18 cellular contexts compared by ENCODE assay signal in genomic region chr17:19424934-19425868, GRCh38. TPM values are rescaled to one million over a fixed set of nuclear protein-coding genes. Genes with fewer than 3 reads are reported as not detected.
DNase-seq lines count a peak whose midpoint lies in the region; ATAC-seq and TF ChIP-seq lines count a peak whose summit lies in the region.
"Had no signal": no experiment of that assay in that cellular context is flagged by ENCODE, and none has a peak within 500 bp of the region (broad histone marks: within the 10 kb centered on the region; RNA-seq: fewer than 3 reads in every experiment).

No MANE protein-coding gene starts in this region.

- DNase-seq in breast epithelium (ENCODE audit: low spot score in 2 of 2) (no peak), mammary epithelial cell (no peak), fibroblast of lung (ENCODE audit: low read depth in 2 of 2) (peak in 1 of 2 donors; percentile 68), right lobe of liver (no peak), uterus (no peak), caudate nucleus (lab: John Stamatoyannopoulos, UW) (no peak), progenitor cell of endocrine pancreas (ENCODE audit: low spot score, unreplicated experiment) (no peak)
- DNase-seq in T-helper 2 cell treated with Interferon-gamma antibody and Interleukin-4, amounts not matched to agents 5 μg/mL and 100 μg/mL, for 36 hours (ENCODE audit: low spot score): no peak
- DNase-seq: activated naive CD4-positive, alpha-beta T cell treated with Interleukin-2 at 50 U/mL for 16 hours; body of pancreas; Kasumi-1; NCI-H1694 treated with DMSO at 0.1 percent for 48 hours; OCI-M1; posterior cingulate gyrus had no signal

- TF ChIP-seq CTCF in breast epithelium (IDR thresholded peaks at IDR 0.05) (no peak), mammary epithelial cell (conservative IDR thresholded peaks at IDR 0.05 in 1 of 2, IDR thresholded peaks at IDR 0.05 in 1 of 2; ENCODE audit: extremely low read depth in 1 of 2, insufficient read depth in 1 of 2, low read depth in 1 of 2, low read length in 2 of 2) (no peak), fibroblast of lung (conservative IDR thresholded peaks at IDR 0.05 in 1 of 2, IDR thresholded peaks at IDR 0.05 in 1 of 2; ENCODE audit: low read depth in 1 of 2, low read length in 2 of 2) (no peak), right lobe of liver (IDR thresholded peaks at IDR 0.05) (no peak), uterus (IDR thresholded peaks at IDR 0.05) (no peak), progenitor cell of endocrine pancreas (IDR thresholded peaks at IDR 0.05; ENCODE audit: unreplicated experiment) (no peak)

- no peaks in the 10 kb centered on the region for H3K27me3 ChIP-seq in breast epithelium
- peaks cover 2% of the 10 kb centered on the region for H3K27me3 ChIP-seq in mammary epithelial cell (ENCODE audit: insufficient read depth, low read length)
- no peaks in the 10 kb centered on the region for H3K27me3 ChIP-seq in fibroblast of lung (ENCODE audit: control insufficient read depth, insufficient read depth, low read length)
- no peaks in the 10 kb centered on the region for H3K27me3 ChIP-seq in right lobe of liver
- H3K27me3 ChIP-seq in uterus: no peaks in the 10 kb centered on the region
- H3K27me3 ChIP-seq: body of pancreas, suprapubic skin had no signal

- CTCF ChIA-PET in mammary epithelial cell (lab: Charles Lee; ENCODE audit: low non-redundant PET): no interaction called here

- H3K9ac ChIP-seq in mammary epithelial cell (ENCODE audit: insufficient read depth, low read length): no peak overlapping the region
- no peak overlapping the region for H3K9ac ChIP-seq in fibroblast of lung (ENCODE audit: insufficient read depth, low read length)

- no peak overlapping the region for H3K4me3 Mint-ChIP-seq in T-helper 2 cell treated with Interferon-gamma antibody and Interleukin-4, amounts not matched to agents 5 μg/mL and 100 μg/mL, for 36 hours
- no peak overlapping the region for H3K4me3 Mint-ChIP-seq in progenitor cell of endocrine pancreas (ENCODE audit: low read depth)

- ATAC-seq in right lobe of liver: peak; percentile 65 to 84 (median 75)
- ATAC-seq: body of pancreas, HCT116 had no signal

- H3K27me3 Mint-ChIP-seq in T-helper 2 cell treated with Interferon-gamma antibody and Interleukin-4, amounts not matched to agents 5 μg/mL and 100 μg/mL, for 36 hours (ENCODE audit: low read depth): peaks cover 3% of the 10 kb centered on the region
- H3K27me3 Mint-ChIP-seq in progenitor cell of endocrine pancreas: no peaks in the 10 kb centered on the region

- intact Hi-C loops in breast epithelium (cut with DNase I; ENCODE audit: low total_unique reads): loop anchor here (5.0 kb wide), 1 partner anchor 1288 kb away; no protein-coding TSS in a partner anchor
- intact Hi-C loops in mammary epithelial cell (cut with micrococcal nuclease): no loop called here
- intact Hi-C loops in right lobe of liver (cut with DNase I): no loop called here
- intact Hi-C loops in uterus (cut with DNase I; ENCODE audit: low total_unique reads): no loop called here

- H3K36me3 ChIP-seq in breast epithelium (no peaks in the 10 kb centered on the region), mammary epithelial cell (ENCODE audit: insufficient read depth, low read length) (no peaks in the 10 kb centered on the region), fibroblast of lung (ENCODE audit: control insufficient read depth, insufficient read depth, low read length) (no peaks in the 10 kb centered on the region), right lobe of liver (no peaks in the 10 kb centered on the region), uterus (no peaks in the 10 kb centered on the region)
- H3K36me3 ChIP-seq: suprapubic skin had no signal

- H3K79me2 ChIP-seq in mammary epithelial cell (ENCODE audit: insufficient read depth, low read length) (no peaks in the 10 kb centered on the region), fibroblast of lung (ENCODE audit: control insufficient read depth, insufficient read depth, low read length) (no peaks in the 10 kb centered on the region)

- H3K9me3 Mint-ChIP-seq in T-helper 2 cell treated with Interferon-gamma antibody and Interleukin-4, amounts not matched to agents 5 μg/mL and 100 μg/mL, for 36 hours: no peaks in the 10 kb centered on the region
- no peaks in the 10 kb centered on the region for H3K9me3 Mint-ChIP-seq in progenitor cell of endocrine pancreas (ENCODE audit: low read depth)

- dilution Hi-C loops in mammary epithelial cell (cut with HindIII; ENCODE audit: low sequenced_read_pairs): no loop called here

- BruUV-seq in mammary epithelial cell (replicated peaks; lab: Mats Ljungman, UMichigan): no TSS peak

- H3K4me2 ChIP-seq in mammary epithelial cell (ENCODE audit: insufficient read depth, low read depth, low read length) (no peak overlapping the region), fibroblast of lung (ENCODE audit: extremely low read depth, insufficient read depth, low read length) (peak overlapping the region; percentile 13)

- H3K4me3 ChIP-seq in breast epithelium (no peak overlapping the region), mammary epithelial cell (replicated peaks in 1 of 3; ENCODE audit: insufficient read depth in 1 of 3, low read depth in 2 of 3, low read length in 3 of 3) (no peak overlapping the region), fibroblast of lung (replicated peaks in 1 of 4; ENCODE audit: control extremely low read depth in 1 of 4, insufficient read depth in 1 of 4, low read depth in 3 of 4, low read length in 4 of 4) (no peak overlapping the region), right lobe of liver (no peak overlapping the region), uterus (no peak overlapping the region)
- H3K4me3 ChIP-seq: body of pancreas, suprapubic skin had no signal

- H3K27ac ChIP-seq in breast epithelium: peak overlapping the region; percentile 51 to 79
- H3K27ac ChIP-seq in mammary epithelial cell (ENCODE audit: insufficient read depth, low read depth, low read length): no peak overlapping the region
- H3K27ac ChIP-seq in fibroblast of lung (ENCODE audit: insufficient read depth, low read length): no peak overlapping the region
- no peak overlapping the region for H3K27ac ChIP-seq in right lobe of liver
- peak overlapping the region; percentile 78 to 82 for H3K27ac ChIP-seq in uterus
- H3K27ac ChIP-seq in caudate nucleus (ENCODE audit: low read depth, low read length): no peak overlapping the region
- H3K27ac ChIP-seq: body of pancreas, HL-60, suprapubic skin had no signal

- in situ Hi-C loops in mammary epithelial cell (cut with MboI; ENCODE audit: low sequenced_read_pairs in 2 of 2): no loop called here

- H2AFZ ChIP-seq in mammary epithelial cell (ENCODE audit: low read depth, low read length): no peak overlapping the region
- H2AFZ ChIP-seq in fibroblast of lung (ENCODE audit: low read length): no peak overlapping the region

- 92% methylated on average over 8 of the region's 8 CpGs for WGBS in mammary epithelial cell (ENCODE audit: low coverage, missing lambda C conversion rate)
- 36% methylated on average over 8 of the region's 8 CpGs for WGBS in right lobe of liver (ENCODE audit: insufficient coverage, low coverage, low lambda C conversion rate, missing lambda C conversion rate)

- no peaks in the 10 kb centered on the region for H3K36me3 Mint-ChIP-seq in T-helper 2 cell treated with Interferon-gamma antibody and Interleukin-4, amounts not matched to agents 5 μg/mL and 100 μg/mL, for 36 hours (ENCODE audit: low read depth)
- H3K36me3 Mint-ChIP-seq in progenitor cell of endocrine pancreas (ENCODE audit: insufficient read depth): no peaks in the 10 kb centered on the region

- no peak overlapping the region for H3K27ac Mint-ChIP-seq in T-helper 2 cell treated with Interferon-gamma antibody and Interleukin-4, amounts not matched to agents 5 μg/mL and 100 μg/mL, for 36 hours
- H3K27ac Mint-ChIP-seq in progenitor cell of endocrine pancreas: no peak overlapping the region

- H3K9me3 ChIP-seq in breast epithelium (no peaks in the 10 kb centered on the region), mammary epithelial cell (replicated peaks; ENCODE audit: insufficient read depth, low read length) (no peaks in the 10 kb centered on the region), fibroblast of lung (ENCODE audit: control insufficient read depth, insufficient read depth, low read depth, low read length) (no peaks in the 10 kb centered on the region), right lobe of liver (no peaks in the 10 kb centered on the region), uterus (no peaks in the 10 kb centered on the region)
- H3K9me3 ChIP-seq: body of pancreas, suprapubic skin had no signal

- no peaks in the 10 kb centered on the region for H3K4me1 Mint-ChIP-seq in T-helper 2 cell treated with Interferon-gamma antibody and Interleukin-4, amounts not matched to agents 5 μg/mL and 100 μg/mL, for 36 hours (ENCODE audit: low read depth)
- H3K4me1 Mint-ChIP-seq in progenitor cell of endocrine pancreas (ENCODE audit: low read depth): peaks cover 19% of the 10 kb centered on the region

- H4K20me1 ChIP-seq in mammary epithelial cell (ENCODE audit: insufficient read depth, low read length) (no peaks in the 10 kb centered on the region), fibroblast of lung (ENCODE audit: control insufficient read depth, extremely low read depth, insufficient read depth, low read length) (no peaks in the 10 kb centered on the region)

- H3K4me1 ChIP-seq in breast epithelium: no peaks in the 10 kb centered on the region
- no peaks in the 10 kb centered on the region for H3K4me1 ChIP-seq in mammary epithelial cell (ENCODE audit: insufficient read depth, low read length)
- H3K4me1 ChIP-seq in fibroblast of lung (ENCODE audit: control insufficient read depth, extremely low read depth, insufficient read depth, low read length): no peaks in the 10 kb centered on the region
- peaks cover 0 to 11% (median 4%) of the 10 kb centered on the region in 4 donors for H3K4me1 ChIP-seq in right lobe of liver
- H3K4me1 ChIP-seq in uterus: no peaks in the 10 kb centered on the region
- H3K4me1 ChIP-seq: body of pancreas had no signal

- no peak for TF ChIP-seq POLR2A in breast epithelium (IDR thresholded peaks at IDR 0.05)
- TF ChIP-seq POLR2A in right lobe of liver (IDR thresholded peaks at IDR 0.05): no peak
- no peak for TF ChIP-seq POLR2A in uterus (IDR thresholded peaks at IDR 0.05)

RNA-seq across cellular contexts. Expression of gene RNF112, which starts 14.2 kb away (rescaled TPM):
- total RNA-seq in breast epithelium (1 to 10 TPM in 2 of 3 donors, under 1 TPM in 1; 0.96 to 2.9 (median 2.3) TPM), mammary epithelial cell (not detected), fibroblast of lung (7.2 and 21.5 TPM in 2 replicates), right lobe of liver (under 1 TPM; 0.12 to 0.86 (median 0.54) TPM), uterus (10 to 100 TPM in 1 of 4 donors, 1 to 10 TPM in 2, under 1 TPM in 1; 0.88 to 14.7 (median 3.7) TPM), progenitor cell of endocrine pancreas (1.1 and 1.3 TPM in 2 replicates)
- polyA plus RNA-seq in mammary epithelial cell (not detected), fibroblast of lung (1.5 and 2.8 TPM in 2 replicates)
- polyA minus RNA-seq in mammary epithelial cell (not detected), fibroblast of lung (ENCODE audit: low replicate concordance) (4.4 and 6.4 TPM in 2 replicates)
- polyA plus RNA-seq in fibroblast of lung (2012): 3.1 and 5.4 TPM in 2 replicates

RNA-seq across cellular contexts. Expression of gene MFAP4, which starts 38.2 kb away (rescaled TPM):
- total RNA-seq in breast epithelium (100 to 1,000 TPM in 2 of 3 donors, 10 to 100 TPM in 1; 45.5 to 186 (median 116) TPM), mammary epithelial cell (under 1 TPM in 1 of 2 donors, not detected in 1; 0.33 TPM), fibroblast of lung (81.3 and 137 TPM in 2 replicates), right lobe of liver (10 to 100 TPM in 2 of 6 experiments, 1 to 10 TPM in 4; 2.3 to 12.0 (median 6.5) TPM), uterus (100 to 1,000 TPM in 2 of 4 donors, 10 to 100 TPM in 2; 81.2 to 149 (median 117) TPM), progenitor cell of endocrine pancreas (2.3 and 2.5 TPM in 2 replicates)
- polyA plus RNA-seq in mammary epithelial cell (not detected), fibroblast of lung (37.8 and 53.3 TPM in 2 replicates)
- polyA minus RNA-seq in mammary epithelial cell (not detected), fibroblast of lung (ENCODE audit: low replicate concordance) (68.3 and 70.7 TPM in 2 replicates)
- 79.0 and 125 TPM in 2 replicates for polyA plus RNA-seq in fibroblast of lung (2012)
- total RNA-seq: NCI-H460 had no signal

RNA-seq across cellular contexts. Expression of gene MAPK7, which starts 46.9 kb away (rescaled TPM):
- total RNA-seq in breast epithelium (10 to 100 TPM; 21.4 to 39.0 (median 22.7) TPM), mammary epithelial cell (10 to 100 TPM; 19.1 to 21.5 TPM), fibroblast of lung (10.3 and 18.8 TPM in 2 replicates), right lobe of liver (1 to 10 TPM; 5.7 to 9.2 (median 6.7) TPM), uterus (10 to 100 TPM in 3 of 4 donors, 1 to 10 TPM in 1; 3.3 to 72.8 (median 18.3) TPM), progenitor cell of endocrine pancreas (39.0 and 41.8 TPM in 2 replicates)
- polyA plus RNA-seq in mammary epithelial cell (11.2 TPM), fibroblast of lung (12.8 and 13.8 TPM in 2 replicates)
- polyA minus RNA-seq in mammary epithelial cell (31.2 TPM), fibroblast of lung (ENCODE audit: low replicate concordance) (134 and 160 TPM in 2 replicates)
- polyA plus RNA-seq in fibroblast of lung (2012): 20.8 and 22.3 TPM in 2 replicates

Comparison
In these comparisons a context has a peak if more than half of its experiments do, and no peak if none do; other contexts are left out.
1. H3K27ac ChIP-seq: peak in breast epithelium (2 of 2) and uterus (2 of 2); none in mammary epithelial cell (single experiment), fibroblast of lung (single experiment), right lobe of liver (0 of 3) and caudate nucleus (single experiment).